In genomic region chr17:57033296-57033695, GRCh38 we compare ENCODE assay signal across 1 cellular context.
TF ChIP-seq lines count a peak whose summit lies in the region.

No MANE protein-coding gene starts in this region.

TF ChIP-seq in GM23338, 12 proteins besides CTCF, POLR2A, EP300 and RAD21 (continued from another document):
- TF ChIP-seq ZNF462 (CRISPR knock-in tag; IDR thresholded peaks at IDR 0.05) (no peak), ETS1 (IDR thresholded peaks at IDR 0.05) (no peak), STAT1 (IDR thresholded peaks at IDR 0.05; ENCODE audit: unreplicated experiment) (no peak), EZH2phosphoT487 (IDR thresholded peaks at IDR 0.05; ENCODE audit: unreplicated experiment) (no peak), JUNB (IDR thresholded peaks at IDR 0.05; ENCODE audit: unreplicated experiment) (no peak), ZNF114 (CRISPR knock-in tag; IDR thresholded peaks at IDR 0.05) (no peak), NANOG (IDR thresholded peaks at IDR 0.05; ENCODE audit: borderline replicate concordance) (no peak)
